13 cellular contexts compared by ENCODE assay signal in the genomic region with DNA sequence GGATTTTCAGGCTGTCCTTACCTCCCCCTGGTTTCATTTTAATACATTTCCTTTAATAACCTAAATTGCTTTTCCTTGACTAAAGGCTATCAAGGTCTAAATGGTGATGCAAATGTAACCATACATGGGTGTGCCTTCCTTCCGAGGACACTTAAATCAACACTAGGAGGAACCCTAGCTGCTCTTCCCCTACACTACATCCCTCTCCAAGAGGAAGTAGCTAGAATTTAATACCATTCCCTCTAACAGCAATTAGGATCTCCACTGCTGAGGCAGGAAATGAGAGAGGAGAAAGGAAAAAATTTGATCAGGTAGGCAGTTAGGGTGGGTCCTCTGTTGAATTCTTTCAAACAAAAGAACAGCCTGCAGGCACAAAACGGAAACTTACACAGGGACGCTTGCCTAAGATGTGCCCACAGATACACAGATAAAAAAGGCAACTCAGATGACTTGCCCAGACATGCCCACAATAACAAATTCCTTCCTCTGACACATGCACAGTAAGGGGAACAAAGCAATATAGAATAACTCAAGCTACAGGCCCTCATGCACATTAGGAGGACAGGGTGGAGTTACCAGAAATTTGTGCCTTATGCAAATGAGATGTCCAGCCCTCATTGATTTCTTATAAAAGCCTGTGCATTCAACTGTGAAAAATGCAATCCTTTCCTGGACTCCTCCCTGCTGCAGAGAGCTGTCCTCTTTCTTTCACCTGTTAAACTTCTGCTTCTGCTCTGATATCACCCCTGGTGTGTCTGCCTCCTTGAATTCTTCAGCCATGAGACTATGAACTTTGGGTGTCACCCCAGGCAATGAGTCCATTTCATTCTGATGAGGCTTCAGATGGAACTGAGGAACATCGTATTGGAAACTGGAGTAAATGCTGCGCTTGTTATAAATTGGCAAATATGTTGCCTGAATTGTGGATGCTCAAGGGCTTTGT.
DNase-seq lines count a peak whose midpoint lies in the region; ATAC-seq, FAIRE-seq and TF ChIP-seq lines count a peak whose summit lies in the region.
"Had no signal": no experiment of that assay in that cellular context is flagged by ENCODE, and none has a peak within 500 bp of the region (broad histone marks: within the 10 kb centered on the region; RNA-seq: fewer than 3 reads in every experiment).

No MANE protein-coding gene starts in this region.

- BruUV-seq in HepG2 (replicated peaks; lab: Mats Ljungman, UMichigan): no TSS peak

- H3K27me3 ChIP-seq in HepG2 (ENCODE audit: control insufficient read depth in 1 of 2, insufficient read depth in 2 of 2, low read length in 2 of 2) (no peaks in the 10 kb centered on the region), right lobe of liver (no peaks in the 10 kb centered on the region)
- H3K27me3 ChIP-seq: heart right ventricle had no signal

- no peak overlapping the region for H3K9ac ChIP-seq in HepG2 (ENCODE audit: insufficient read depth, low read depth, low read length)

- no peak for FAIRE-seq in HepG2 (lab: Jason Lieb, UNC)

- in situ Hi-C loops in HepG2 (cut with HindIII; ENCODE audit: extremely low pct_ligation_motif_present, low pct_unique_long_range_greater_than_20kb): no loop called here

- TF ChIP-seq RAD21 in HepG2 (CRISPR knock-in tag; IDR thresholded peaks at IDR 0.05): no peak

- H3K27ac Mint-ChIP-seq in endothelial cell (ENCODE audit: unreplicated experiment): peak overlapping the region; percentile 43
- no peak overlapping the region for H3K27ac Mint-ChIP-seq in stimulated activated naive B cell treated with anti-CD40 and anti-IgM and Interleukin-4, amounts not matched to agents 10 μg/mL and 1 μg/mL and 100 μg/mL, for 72 hours
- H3K27ac Mint-ChIP-seq: activated naive CD8-positive, alpha-beta T cell treated with anti-CD3 and anti-CD28 coated beads, Interleukin-2, amount 50 U/mL, for 24 hours; B cell had no signal

- TF ChIP-seq CTCF in HepG2 (CRISPR knock-in tag; IDR thresholded peaks at IDR 0.05) (no peak), right lobe of liver (IDR thresholded peaks at IDR 0.05) (no peak), endothelial cell (IDR thresholded peaks at IDR 0.05; ENCODE audit: unreplicated experiment) (no peak)

- no peaks in the 10 kb centered on the region for H3K79me2 ChIP-seq in HepG2 (ENCODE audit: insufficient read depth, low read length)

- TF ChIP-seq EP300 in HepG2 (IDR thresholded peaks at IDR 0.05; ENCODE audit: low read depth in 2 of 2, low read length in 2 of 2) (no peak), HepG2 (CRISPR knock-in tag; IDR thresholded peaks at IDR 0.05; ENCODE audit: borderline replicate concordance) (no peak)

- TF ChIP-seq POLR2A in HepG2 (IDR thresholded peaks at IDR 0.05; ENCODE audit: insufficient read depth in 1 of 2, low read depth in 2 of 2, low read length in 2 of 2): no peak
- no peak for TF ChIP-seq POLR2A in right lobe of liver (IDR thresholded peaks at IDR 0.05)

- H3K27me3 Mint-ChIP-seq in endothelial cell (ENCODE audit: unreplicated experiment): peaks cover under 1% of the 10 kb centered on the region
- no peaks in the 10 kb centered on the region for H3K27me3 Mint-ChIP-seq in stimulated activated naive B cell treated with anti-CD40 and anti-IgM and Interleukin-4, amounts not matched to agents 10 μg/mL and 1 μg/mL and 100 μg/mL, for 72 hours
- H3K27me3 Mint-ChIP-seq: activated naive CD8-positive, alpha-beta T cell treated with anti-CD3 and anti-CD28 coated beads, Interleukin-2, amount 50 U/mL, for 24 hours; B cell had no signal

- no peak for ATAC-seq in HepG2
- no peak for ATAC-seq in right lobe of liver
- no peak for ATAC-seq in HG03097 (IDR thresholded peaks at IDR 0.05; ENCODE audit: low FRiP score, unreplicated experiment)
- no peak for ATAC-seq in stimulated activated naive B cell treated with anti-CD40 and anti-IgM and Interleukin-4, amounts not matched to agents 10 μg/mL and 1 μg/mL and 100 μg/mL, for 72 hours (replicated peaks)
- ATAC-seq in GM19023 (IDR thresholded peaks at IDR 0.05; ENCODE audit: unreplicated experiment): no peak
- ATAC-seq: activated naive CD8-positive, alpha-beta T cell treated with anti-CD3 and anti-CD28 coated beads, Interleukin-2, amount 50 U/mL, for 24 hours; heart right ventricle; right cardiac atrium had no signal

- peaks cover 3% of the 10 kb centered on the region for H3K9me3 Mint-ChIP-seq in endothelial cell (ENCODE audit: unreplicated experiment)
- H3K9me3 Mint-ChIP-seq in stimulated activated naive B cell treated with anti-CD40 and anti-IgM and Interleukin-4, amounts not matched to agents 10 μg/mL and 1 μg/mL and 100 μg/mL, for 72 hours: peaks cover 7 to 17% of the 10 kb centered on the region in 2 donors

- peaks cover 10% of the 10 kb centered on the region for H3K36me3 Mint-ChIP-seq in endothelial cell (ENCODE audit: low read depth, unreplicated experiment)
- H3K36me3 Mint-ChIP-seq in stimulated activated naive B cell treated with anti-CD40 and anti-IgM and Interleukin-4, amounts not matched to agents 10 μg/mL and 1 μg/mL and 100 μg/mL, for 72 hours: no peaks in the 10 kb centered on the region

- H3K4me1 Mint-ChIP-seq in endothelial cell (ENCODE audit: unreplicated experiment): peaks cover 4% of the 10 kb centered on the region
- H3K4me1 Mint-ChIP-seq in stimulated activated naive B cell treated with anti-CD40 and anti-IgM and Interleukin-4, amounts not matched to agents 10 μg/mL and 1 μg/mL and 100 μg/mL, for 72 hours: no peaks in the 10 kb centered on the region
- H3K4me1 Mint-ChIP-seq: activated naive CD8-positive, alpha-beta T cell treated with anti-CD3 and anti-CD28 coated beads, Interleukin-2, amount 50 U/mL, for 24 hours; B cell had no signal

- no peaks in the 10 kb centered on the region for H4K20me1 ChIP-seq in HepG2 (ENCODE audit: insufficient read depth, low read length)

- H3K36me3 ChIP-seq in HepG2 (replicated peaks in 1 of 2; ENCODE audit: control insufficient read depth in 1 of 2, insufficient read depth in 2 of 2, low read length in 2 of 2) (no peaks in the 10 kb centered on the region), right lobe of liver (no peaks in the 10 kb centered on the region)
- H3K36me3 ChIP-seq: heart right ventricle had no signal

- H2AFZ ChIP-seq in HepG2 (ENCODE audit: low read length): peak overlapping the region; percentile 37

- no peak overlapping the region for H3K4me3 Mint-ChIP-seq in endothelial cell (ENCODE audit: unreplicated experiment)
- no peak overlapping the region for H3K4me3 Mint-ChIP-seq in stimulated activated naive B cell treated with anti-CD40 and anti-IgM and Interleukin-4, amounts not matched to agents 10 μg/mL and 1 μg/mL and 100 μg/mL, for 72 hours
- H3K4me3 Mint-ChIP-seq: activated naive CD8-positive, alpha-beta T cell treated with anti-CD3 and anti-CD28 coated beads, Interleukin-2, amount 50 U/mL, for 24 hours; B cell had no signal

- H3K27ac ChIP-seq in HepG2 (ENCODE audit: extremely low read length, insufficient read depth, low read length) (no peak overlapping the region), right lobe of liver (no peak overlapping the region)
- H3K27ac ChIP-seq: heart right ventricle, SK-N-MC had no signal

- WGBS in HepG2 (ENCODE audit: low lambda C conversion rate): 50% methylated on average over 5 of the region's 5 CpGs
- 47% methylated on average over 5 of the region's 5 CpGs for WGBS in right lobe of liver (ENCODE audit: insufficient coverage, low coverage, low lambda C conversion rate, missing lambda C conversion rate)

- CTCF ChIA-PET in HepG2 (lab: Yijun Ruan, JAX; ENCODE audit: low intra/inter-chr PET ratio, low total read pairs): no interaction called here

- H3K9me3 ChIP-seq in HepG2 (ENCODE audit: low read length) (peaks cover 13% of the 10 kb centered on the region), right lobe of liver (no peaks in the 10 kb centered on the region)

- intact Hi-C loops in HepG2 (cut with micrococcal nuclease; ENCODE audit: unreplicated experiment): no loop called here
- intact Hi-C loops in right lobe of liver (cut with DNase I): no loop called here

- POLR2A ChIA-PET in HepG2 (lab: Yijun Ruan, JAX): no interaction called here

- DNase-seq in HepG2 (ENCODE audit: low spot score) (peak; percentile 4), right lobe of liver (no peak), NOMO-1 treated with DMSO at 0.1 percent for 48 hours (lab: John Stamatoyannopoulos, UW; ENCODE audit: unreplicated experiment) (peak; percentile 97), endothelial cell (ENCODE audit: low spot score) (no peak)
- DNase-seq in stimulated activated CD4-positive, alpha-beta T cell treated with anti-CD3 and anti-CD28 coated beads, Interleukin-1b, Interleukin-23, amount 100 ng/mL, for 48 hours: no peak
- no peak for DNase-seq in stimulated activated naive B cell treated with anti-CD40 and anti-IgM and Interleukin-4, amounts not matched to agents 10 μg/mL and 1 μg/mL and 100 μg/mL, for 72 hours
- DNase-seq: activated naive CD8-positive, alpha-beta T cell treated with anti-CD3 and anti-CD28 coated beads, Interleukin-2, amount 50 U/mL, for 24 hours; heart right ventricle; right cardiac atrium had no signal

- no peak overlapping the region for H3K4me3 ChIP-seq in HepG2 (replicated peaks in 1 of 3; ENCODE audit: insufficient read depth in 1 of 3, low read depth in 2 of 3, low read length in 3 of 3)
- H3K4me3 ChIP-seq in right lobe of liver: no peak overlapping the region
- H3K4me3 ChIP-seq: heart right ventricle, SK-N-MC had no signal

- no peaks in the 10 kb centered on the region for H3K4me1 ChIP-seq in HepG2 (ENCODE audit: insufficient read depth, low read length)
- no peaks in the 10 kb centered on the region for H3K4me1 ChIP-seq in right lobe of liver
- H3K4me1 ChIP-seq: heart right ventricle had no signal

- H3K4me2 ChIP-seq in HepG2 (ENCODE audit: low read depth, low read length): no peak overlapping the region

TF ChIP-seq in HepG2, 621 proteins besides CTCF, POLR2A, EP300 and RAD21:
- no peak for TF ChIP-seq ARNTL (CRISPR knock-in tag; IDR thresholded peaks at IDR 0.05)
- TF ChIP-seq TP53 (CRISPR knock-in tag; conservative IDR thresholded peaks at IDR 0.05): peak; percentile 96

Comparison
In these comparisons a context has a peak if more than half of its experiments do, and no peak if none do; other contexts are left out.
1. DNase-seq: peak in HepG2 (single experiment) and NOMO-1 treated with DMSO at 0.1 percent for 48 hours (single experiment); none in right lobe of liver (0 of 3), endothelial cell (single experiment), stimulated activated CD4-positive, alpha-beta T cell treated with anti-CD3 and anti-CD28 coated beads, Interleukin-1b, Interleukin-23, amount 100 ng/mL, for 48 hours (single experiment) and stimulated activated naive B cell treated with anti-CD40 and anti-IgM and Interleukin-4, amounts not matched to agents 10 μg/mL and 1 μg/mL and 100 μg/mL, for 72 hours (single experiment).